27 cellular contexts compared by ENCODE assay signal in the genomic region with DNA sequence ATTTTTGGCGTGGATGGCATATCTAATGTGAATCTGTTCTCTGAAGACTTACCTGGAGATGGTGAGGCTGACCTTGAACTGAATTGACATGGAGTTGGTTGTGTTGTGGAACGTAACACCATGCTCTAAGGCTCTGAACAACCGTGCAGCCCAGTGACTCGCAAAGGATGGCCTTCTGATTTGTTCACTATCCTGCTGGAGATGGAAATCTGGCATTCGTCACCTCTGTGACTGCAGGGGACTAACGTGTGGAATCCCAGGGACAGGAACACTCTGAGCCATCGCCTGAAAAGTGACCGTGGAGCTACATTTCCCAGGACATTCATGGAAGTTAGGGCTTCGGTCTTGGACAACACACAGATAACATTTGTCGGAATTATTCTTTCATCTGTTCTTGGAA.
"Had no signal": no experiment of that assay in that cellular context is flagged by ENCODE, and none has a peak within 500 bp of the region (broad histone marks: within the 10 kb centered on the region; RNA-seq: fewer than 3 reads in every experiment).

No MANE protein-coding gene starts in this region.

- H3K9me3 Mint-ChIP-seq: activated CD4-positive, alpha-beta memory T cell treated with anti-CD3 and anti-CD28 coated beads for 36 hours; activated naive CD4-positive, alpha-beta T cell treated with anti-CD3 and anti-CD28 coated beads for 36 hours; activated naive CD8-positive, alpha-beta T cell treated with anti-CD3 and anti-CD28 coated beads, Interleukin-2, amount 10 ng/mL, durations not matched to agents 7 days and 5 days; activated T-cell treated with anti-CD3 and anti-CD28 coated beads, Interleukin-2, amount 50 U/mL, for 72 hours; memory B cell; naive B cell; stimulated activated naive B cell treated with anti-CD40 and anti-IgM and Interleukin-4, amounts not matched to agents 10 μg/mL and 1 μg/mL and 100 μg/mL, for 72 hours had no signal

- FAIRE-seq: frontal cortex, TTC549 had no signal

- H3K9me3 ChIP-seq: breast epithelium, esophagus muscularis mucosa, mucosa of descending colon, right lobe of liver, thoracic aorta, upper lobe of right lung had no signal

- H3K27ac Mint-ChIP-seq: activated CD4-positive, alpha-beta memory T cell treated with anti-CD3 and anti-CD28 coated beads for 36 hours; activated naive CD4-positive, alpha-beta T cell treated with anti-CD3 and anti-CD28 coated beads for 36 hours; activated naive CD8-positive, alpha-beta T cell treated with anti-CD3 and anti-CD28 coated beads, Interleukin-2, amount 10 ng/mL, durations not matched to agents 7 days and 5 days; memory B cell; stimulated activated naive B cell treated with anti-CD40 and anti-IgM and Interleukin-4, amounts not matched to agents 10 μg/mL and 1 μg/mL and 100 μg/mL, for 72 hours had no signal

- H3K27me3 ChIP-seq: breast epithelium, esophagus muscularis mucosa, right lobe of liver, upper lobe of right lung had no signal

- H3K4me3 ChIP-seq: breast epithelium, esophagus muscularis mucosa, mucosa of descending colon, right lobe of liver, smooth muscle cell, thoracic aorta, upper lobe of right lung had no signal

- H3K4me1 ChIP-seq: breast epithelium, right lobe of liver, upper lobe of right lung had no signal

- DNase-seq: activated CD4-positive, alpha-beta memory T cell treated with anti-CD3 and anti-CD28 coated beads for 36 hours; activated CD4-positive, alpha-beta T cell treated with anti-CD3 and anti-CD28 coated beads for 4 hours; activated effector memory CD4-positive, alpha-beta T cell treated with Interleukin-2 at 50 U/mL for 16 hours; activated naive CD4-positive, alpha-beta T cell treated with anti-CD3 and anti-CD28 coated beads for 36 hours; activated naive CD8-positive, alpha-beta T cell treated with anti-CD3 and anti-CD28 coated beads, Interleukin-2, amount 10 ng/mL, durations not matched to agents 7 days and 5 days; activated T-cell treated with anti-CD3 and anti-CD28 coated beads, Interleukin-2, amount 50 U/mL, for 72 hours; amniotic stem cell; effector memory CD4-positive, alpha-beta T cell; glutamatergic neuron; hippocampal formation; left colon; naive B cell; nucleus accumbens; stimulated activated CD4-positive, alpha-beta T cell treated with anti-CD3 and anti-CD28 coated beads, Interleukin-15, amount 100 ng/mL, for 24 hours; stimulated activated CD8-positive, alpha-beta memory T cell treated with anti-CD3 and anti-CD28 coated beads, Interleukin-4, amount 100 ng/mL, for 48 hours; stimulated activated naive B cell treated with anti-CD40 and anti-IgM and Interleukin-4, amounts not matched to agents 10 μg/mL and 1 μg/mL and 100 μg/mL, for 72 hours; T-helper 1 cell; upper lobe of right lung had no signal

- H3K36me3 ChIP-seq: breast epithelium, thoracic aorta had no signal

- ATAC-seq: activated T-cell treated with anti-CD3 and anti-CD28 coated beads, Interleukin-2, amount 50 U/mL, for 72 hours; stimulated activated naive B cell treated with anti-CD40 and anti-IgM and Interleukin-4, amounts not matched to agents 10 μg/mL and 1 μg/mL and 100 μg/mL, for 72 hours had no signal

- H3K4me3 Mint-ChIP-seq: activated CD4-positive, alpha-beta memory T cell treated with anti-CD3 and anti-CD28 coated beads for 36 hours; activated naive CD4-positive, alpha-beta T cell treated with anti-CD3 and anti-CD28 coated beads for 36 hours; activated naive CD8-positive, alpha-beta T cell treated with anti-CD3 and anti-CD28 coated beads, Interleukin-2, amount 10 ng/mL, durations not matched to agents 7 days and 5 days; activated T-cell treated with anti-CD3 and anti-CD28 coated beads, Interleukin-2, amount 50 U/mL, for 72 hours; memory B cell; naive B cell; stimulated activated naive B cell treated with anti-CD40 and anti-IgM and Interleukin-4, amounts not matched to agents 10 μg/mL and 1 μg/mL and 100 μg/mL, for 72 hours had no signal

- H3K4me1 Mint-ChIP-seq: activated naive CD8-positive, alpha-beta T cell treated with anti-CD3 and anti-CD28 coated beads, Interleukin-2, amount 10 ng/mL, durations not matched to agents 7 days and 5 days had no signal

- H3K27me3 Mint-ChIP-seq: activated CD4-positive, alpha-beta memory T cell treated with anti-CD3 and anti-CD28 coated beads for 36 hours; activated naive CD8-positive, alpha-beta T cell treated with anti-CD3 and anti-CD28 coated beads, Interleukin-2, amount 10 ng/mL, durations not matched to agents 7 days and 5 days; memory B cell; naive B cell; stimulated activated naive B cell treated with anti-CD40 and anti-IgM and Interleukin-4, amounts not matched to agents 10 μg/mL and 1 μg/mL and 100 μg/mL, for 72 hours had no signal

- H3K27ac ChIP-seq: esophagus muscularis mucosa, right lobe of liver, thoracic aorta, upper lobe of right lung had no signal
